In genomic region chr17:35244345-35245195, GRCh38 we compare ENCODE assay signal across 8 cellular contexts. TPM values are rescaled to one million over a fixed set of nuclear protein-coding genes. Genes with fewer than 3 reads are reported as not detected.
A peak's percentile ranks its signal among the peaks of the same experiment; 100 is the strongest.
DNase-seq lines count a peak whose midpoint lies in the region; ATAC-seq and TF ChIP-seq lines count a peak whose summit lies in the region.

No MANE protein-coding gene starts in this region.

- H3K4me3 ChIP-seq in A673 (ENCODE audit: low read depth, low read length, poor library complexity, severe bottlenecking) (peak overlapping the region; percentile 76), muscle layer of colon (ENCODE audit: low read depth in 1 of 2, low read length in 2 of 2) (peak overlapping the region; percentile 12 to 89)
- peak overlapping the region; percentile 86 for H3K4me3 ChIP-seq in effector memory CD4-positive, alpha-beta T cell (ENCODE audit: insufficient read depth, low read depth, low read length, poor library complexity, severe bottlenecking)

- BruUV-seq in A673 (replicated peaks; lab: Mats Ljungman, UMichigan), result no TSS peak

- peak; percentile 54 for ATAC-seq in GM19452 (IDR thresholded peaks at IDR 0.05; ENCODE audit: unreplicated experiment)

- peak overlapping the region; percentile 74 for H3K27ac ChIP-seq in A673 (ENCODE audit: low read depth, low read length, poor library complexity, severe bottlenecking)
- peak overlapping the region; percentile 99 for H3K27ac ChIP-seq in effector memory CD4-positive, alpha-beta T cell (ENCODE audit: insufficient read depth, low read length, poor library complexity, severe bottlenecking)
- peak overlapping the region; percentile 100 for H3K27ac ChIP-seq in muscle layer of colon (ENCODE audit: low read depth, low read length)

- peak overlapping the region; percentile 93 for H3K9ac ChIP-seq in muscle layer of colon (ENCODE audit: low read length)

- H3K9me3 ChIP-seq in A673 (ENCODE audit: low read depth, low read length, poor library complexity, severe bottlenecking) (no peaks in the 10 kb centered on the region), muscle layer of colon (ENCODE audit: low read length) (no peaks in the 10 kb centered on the region)
- H3K9me3 ChIP-seq in effector memory CD4-positive, alpha-beta T cell (ENCODE audit: control insufficient read depth, low read length), result no peaks in the 10 kb centered on the region

- POLR2A ChIA-PET in A673 (lab: Charles Lee; ENCODE audit: low non-redundant PET), result interaction anchor here (0.6 kb wide), 1 partner anchor 46 kb away, joined by 3 read pairs; no protein-coding TSS in a partner anchor

- no peak for TF ChIP-seq CTCF in A673 (conservative IDR thresholded peaks at IDR 0.05; ENCODE audit: low read depth, low read length)

- DNase-seq in A673 (ENCODE audit: low spot score) (peak; percentile 84), LoVo (ENCODE audit: low spot score) (peak; percentile 66), posterior cingulate gyrus (no peak)
- peak; percentile 93 to 96 for DNase-seq in activated CD4-positive, alpha-beta T cell treated with anti-CD3 and anti-CD28 coated beads, Interleukin-2, amount 50 U/mL, for 48 hours
- DNase-seq in effector memory CD4-positive, alpha-beta T cell, result peak; percentile 72 to 86 (median 80)
- peak; percentile 79 to 83 for DNase-seq in stimulated activated CD8-positive, alpha-beta memory T cell treated with anti-CD3 and anti-CD28 coated beads, Interleukin-7, amount 100 ng/mL, for 4 hours (ENCODE audit: low read depth in 2 of 2)

- CTCF ChIA-PET in A673 (lab: Charles Lee), result no interaction called here

- H3K36me3 ChIP-seq in A673 (ENCODE audit: insufficient read depth, low read length, poor library complexity, severe bottlenecking), result no peaks in the 10 kb centered on the region
- peaks cover 20% of the 10 kb centered on the region for H3K36me3 ChIP-seq in effector memory CD4-positive, alpha-beta T cell (ENCODE audit: control insufficient read depth, insufficient read depth, low read length)
- peaks cover 7% of the 10 kb centered on the region for H3K36me3 ChIP-seq in muscle layer of colon (ENCODE audit: insufficient read depth, low read length)

- peaks cover 15% of the 10 kb centered on the region for H3K4me1 ChIP-seq in A673 (ENCODE audit: insufficient read depth, low read length, poor library complexity, severe bottlenecking)
- H3K4me1 ChIP-seq in effector memory CD4-positive, alpha-beta T cell (ENCODE audit: control insufficient read depth, insufficient read depth, low read length, poor library complexity, severe bottlenecking), result peaks cover 25% of the 10 kb centered on the region
- H3K4me1 ChIP-seq in muscle layer of colon (ENCODE audit: insufficient read depth, low read length), result peaks cover 26% of the 10 kb centered on the region

- H3K27me3 ChIP-seq in A673 (replicated peaks; ENCODE audit: insufficient read depth, low read depth, low read length, poor library complexity), result no peaks in the 10 kb centered on the region
- H3K27me3 ChIP-seq in effector memory CD4-positive, alpha-beta T cell (replicated peaks; ENCODE audit: control insufficient read depth, insufficient read depth, low read length, poor library complexity, severe bottlenecking), result no peaks in the 10 kb centered on the region
- H3K27me3 ChIP-seq in muscle layer of colon (ENCODE audit: control insufficient read depth in 1 of 2, insufficient read depth in 2 of 2, low read length in 2 of 2), result no peaks in the 10 kb centered on the region

- intact Hi-C loops in A673 (cut with micrococcal nuclease; ENCODE audit: unreplicated experiment), result loop anchor here (2.0 kb wide), 2 partner anchors 20 to 50 kb away; no protein-coding TSS in a partner anchor
- intact Hi-C loops in posterior cingulate gyrus (cut with DNase I), result no loop called here

RNA-seq across cellular contexts. Expression of gene SLFN5, which starts 1.7 kb away (rescaled TPM):
- total RNA-seq in A673 (2021), result 5.2 and 5.3 TPM in 2 replicates

RNA-seq across cellular contexts. Expression of gene SLC35G3, which starts 50.4 kb away (rescaled TPM):
- total RNA-seq in A673 (2021), result not detected in 2 replicates

Comparison
In these comparisons a context has a peak if more than half of its experiments do, and no peak if none do; other contexts are left out.
1. DNase-seq: peak in A673 (single experiment), LoVo (single experiment), activated CD4-positive, alpha-beta T cell treated with anti-CD3 and anti-CD28 coated beads, Interleukin-2, amount 50 U/mL, for 48 hours (2 of 2), effector memory CD4-positive, alpha-beta T cell (3 of 3) and stimulated activated CD8-positive, alpha-beta memory T cell treated with anti-CD3 and anti-CD28 coated beads, Interleukin-7, amount 100 ng/mL, for 4 hours (2 of 2); none in posterior cingulate gyrus (0 of 10).
2. Peak in every context shown above with its lines, with median percentiles within 50 percentile points of each other: H3K27ac ChIP-seq and H3K4me3 ChIP-seq.